In genomic region chr17:10543486-10543885, GRCh38 we compare ENCODE assay signal across 12 cellular contexts. TPM values are rescaled to one million over a fixed set of nuclear protein-coding genes. Genes with fewer than 3 reads are reported as not detected.
A peak's percentile ranks its signal among the peaks of the same experiment; 100 is the strongest.
DNase-seq lines count a peak whose midpoint lies in the region; ATAC-seq, FAIRE-seq and TF ChIP-seq lines count a peak whose summit lies in the region.
"Not testable (repeated sequence)": the region's sequence is repeated elsewhere in the genome, so short reads cannot be mapped to it uniquely, and the experiment has no call there.
"Had no signal": no experiment of that assay in that cellular context is flagged by ENCODE, and none has a peak within 500 bp of the region (broad histone marks: within the 10 kb centered on the region; RNA-seq: fewer than 3 reads in every experiment).

No MANE protein-coding gene starts in this region.

- peak; percentile 46 for DNase-seq in BJ (ENCODE audit: low read depth)
- not testable (repeated sequence) for DNase-seq in GM23338 (ENCODE audit: low spot score); SK-N-SH; H1 (ENCODE audit: low read depth in 1 of 2, low spot score in 2 of 2)
- peak; percentile 48 for DNase-seq in LHCN-M2 (ENCODE audit: low read depth)
- DNase-seq in glomerular visceral epithelial cell (ENCODE audit: extremely low spot score) = peak; percentile 8
- DNase-seq in mesendoderm = peak; percentile 13
- DNase-seq in urothelium cell line (ENCODE audit: low spot score) = peak; percentile 15

- H3K9me3 ChIP-seq in SK-N-SH; H1 (ENCODE audit: insufficient read depth in 2 of 2, low read depth in 1 of 2, low read length in 1 of 2): not testable (repeated sequence)

- not testable (repeated sequence) for H3K27me3 ChIP-seq in BJ (ENCODE audit: control insufficient read depth, insufficient read depth, low read length); GM23338 (ENCODE audit: insufficient read depth); SK-N-SH (ENCODE audit: insufficient read depth); H1 (replicated peaks in 1 of 4; ENCODE audit: control insufficient read depth in 3 of 4, extremely low read depth in 1 of 4, insufficient read depth in 3 of 4, low read length in 3 of 4); mesendoderm (ENCODE audit: insufficient read depth, low read length, poor library complexity)

- H3K9me3 Mint-ChIP-seq in GM23338 = peaks cover 26% of the 10 kb centered on the region

- H2BK20ac ChIP-seq in H1 (ENCODE audit: low read length) = not testable (repeated sequence)

- not testable (repeated sequence) for H3K27ac Mint-ChIP-seq in GM23338

- 3% methylated on average over 5 of the region's 5 CpGs for WGBS in SK-N-SH (ENCODE audit: low lambda C conversion rate)
- WGBS in H1 (ENCODE audit: extremely low coverage in 1 of 2, insufficient coverage in 1 of 2, insufficient read length in 1 of 2, insufficient replicate concordance in 2 of 2, low coverage in 1 of 2, low lambda C conversion rate in 2 of 2, missing lambda C conversion rate in 1 of 2), 2 experiments = 63% methylated on average over 5 of the region's 5 CpGs; no CpG with 5 or more reads in 1 of the 2 experiments
- no CpG with 5 or more reads among the region's 5 CpGs for WGBS in mesendoderm (ENCODE audit: extremely low coverage, insufficient coverage, low lambda C conversion rate)

- not testable (repeated sequence) for H3K79me2 ChIP-seq in GM23338 (replicated peaks; ENCODE audit: insufficient read depth); SK-N-SH (ENCODE audit: insufficient read depth); H1 (ENCODE audit: control insufficient read depth in 1 of 2, insufficient read depth in 2 of 2, low read length in 2 of 2); mesendoderm (ENCODE audit: control insufficient read depth, insufficient read depth, low read length)

- not testable (repeated sequence) for H3K36me3 ChIP-seq in BJ (ENCODE audit: control insufficient read depth, insufficient read depth, low read length); SK-N-SH (replicated peaks in 1 of 2; ENCODE audit: control insufficient read depth in 1 of 2, insufficient read depth in 2 of 2, low read length in 1 of 2); H1 (ENCODE audit: control insufficient read depth in 2 of 4, insufficient read depth in 4 of 4, low read length in 3 of 4); mesendoderm (ENCODE audit: control insufficient read depth, insufficient read depth, low read length)
- H3K36me3 ChIP-seq in GM23338 (ENCODE audit: insufficient read depth) = peaks cover 31% of the 10 kb centered on the region

- H3K27me3 Mint-ChIP-seq in GM23338 (ENCODE audit: insufficient read depth, low read depth, poor library complexity) = not testable (repeated sequence)

- not testable (repeated sequence) for H3K4me3 ChIP-seq in BJ (ENCODE audit: low read depth, low read length); GM23338; SK-N-SH (ENCODE audit: low read depth in 2 of 2, low read length in 1 of 2); H1 (ENCODE audit: extremely low read depth in 1 of 4, insufficient read depth in 2 of 4, low read depth in 3 of 4, low read length in 4 of 4); mesendoderm (ENCODE audit: low read length)

- not testable (repeated sequence) for H2AFZ ChIP-seq in GM23338; SK-N-SH (ENCODE audit: low read depth); H1 (ENCODE audit: low read length)

- POLR2A ChIA-PET in BJ (lab: Charles Lee); SK-N-SH (lab: Yijun Ruan, JAX); H1 (lab: Charles Lee; ENCODE audit: partially characterized antibody): not testable (repeated sequence)

- not testable (repeated sequence) for H3K56ac ChIP-seq in H1 (replicated peaks; ENCODE audit: insufficient read length, low read depth, low read length); mesendoderm (ENCODE audit: low read length)

- peaks cover 45% of the 10 kb centered on the region for H3K36me3 Mint-ChIP-seq in GM23338 (ENCODE audit: low read depth)

- not testable (repeated sequence) for H2BK15ac ChIP-seq in H1 (ENCODE audit: low read length); mesendoderm (replicated peaks; ENCODE audit: low read depth)

- not testable (repeated sequence) for H3F3A ChIP-seq in GM23338 (replicated peaks; ENCODE audit: low read depth); SK-N-SH (replicated peaks; ENCODE audit: insufficient read depth)

- not testable (repeated sequence) for H4K5ac ChIP-seq in H1 (ENCODE audit: insufficient read length, low read depth, low read length); mesendoderm (ENCODE audit: low read length)

- H4K20me1 ChIP-seq in GM23338 (replicated peaks; ENCODE audit: insufficient read depth); SK-N-SH (ENCODE audit: insufficient read depth); H1 (replicated peaks in 1 of 2; ENCODE audit: control insufficient read depth in 1 of 2, insufficient read depth in 2 of 2, low read length in 2 of 2): not testable (repeated sequence)

- CTCF ChIA-PET in BJ (lab: Yijun Ruan, JAX) = interaction anchor here (1.1 kb wide), 1 partner anchor 71 kb away, joined by 4 read pairs; no protein-coding TSS in a partner anchor
- CTCF ChIA-PET in SK-N-SH (lab: Yijun Ruan, JAX); H1 (lab: Charles Lee; ENCODE audit: partially characterized antibody): not testable (repeated sequence)

- H3K79me1 ChIP-seq in H1 (ENCODE audit: low read depth, low read length); mesendoderm (ENCODE audit: low read length): not testable (repeated sequence)

- H3K23me2 ChIP-seq in H1 (ENCODE audit: low read depth, low read length) = not testable (repeated sequence)

- H4K91ac ChIP-seq in H1 (replicated peaks; ENCODE audit: insufficient read length, low read length) = not testable (repeated sequence)

- H3K23ac ChIP-seq in H1 (ENCODE audit: insufficient read length); mesendoderm (ENCODE audit: low read length): not testable (repeated sequence)

- ATAC-seq in GM23338 = peak; percentile 84

- not testable (repeated sequence) for H4K8ac ChIP-seq in H1 (ENCODE audit: extremely low read depth, insufficient read depth, low read length); mesendoderm (ENCODE audit: low read depth, low read length)

- not testable (repeated sequence) for H3K27ac ChIP-seq in GM23338 (ENCODE audit: low read depth); SK-N-SH (ENCODE audit: low read depth in 2 of 2, low read length in 1 of 2); H1 (ENCODE audit: low read depth, low read length); mesendoderm (ENCODE audit: low read depth, low read length)

- H3K9ac ChIP-seq in SK-N-SH; H1 (replicated peaks in 1 of 4; ENCODE audit: extremely low read depth in 1 of 4, low read depth in 3 of 4, low read length in 3 of 4); mesendoderm (ENCODE audit: low read length): not testable (repeated sequence)

- H2BK12ac ChIP-seq in H1 (ENCODE audit: low read depth, low read length) = not testable (repeated sequence)

- TF ChIP-seq CTCF in BJ (IDR thresholded peaks at IDR 0.05; ENCODE audit: insufficient read depth, low read depth, low read length) = not testable (repeated sequence)
- TF ChIP-seq CTCF in GM23338 (conservative IDR thresholded peaks at IDR 0.05; ENCODE audit: low read depth in 2 of 2) = peak in 1 of 2 experiments; percentile 55; a peak in 2 of 4 replicates
- TF ChIP-seq CTCF in SK-N-SH (IDR thresholded peaks at IDR 0.05) = peak; percentile 21; the same call in 1 of the 2 replicates
- peak in 1 of 3 experiments; percentile 50; a peak in 1 of 4 replicates for TF ChIP-seq CTCF in H1 (IDR thresholded peaks at IDR 0.05; ENCODE audit: control extremely low read depth in 1 of 3, insufficient read depth in 1 of 3, low read depth in 1 of 3, low read length in 3 of 3)

- TF ChIP-seq RAD21 in SK-N-SH (IDR thresholded peaks at IDR 0.05; ENCODE audit: low read length) = not testable (repeated sequence)
- TF ChIP-seq RAD21 in H1 (IDR thresholded peaks at IDR 0.05 in 1 of 2, conservative IDR thresholded peaks at IDR 0.05 in 1 of 2; ENCODE audit: low read depth in 2 of 2, low read length in 2 of 2) = peak in 1 of 2 experiments; percentile 15; a peak in 1 of 4 replicates

- H3K9me2 ChIP-seq in GM23338 (ENCODE audit: insufficient read depth); SK-N-SH: not testable (repeated sequence)

- not testable (repeated sequence) for H2BK120ac ChIP-seq in H1 (replicated peaks; ENCODE audit: low read depth, low read length); mesendoderm (ENCODE audit: low read depth, low read length)

- H3K14ac ChIP-seq in H1 (ENCODE audit: insufficient read length) = not testable (repeated sequence)

- H3K4ac ChIP-seq in H1 (replicated peaks; ENCODE audit: insufficient read length, low read depth, low read length); mesendoderm (ENCODE audit: low read depth, low read length): not testable (repeated sequence)

- H3K18ac ChIP-seq in H1 (ENCODE audit: extremely low read depth, low read length); mesendoderm (ENCODE audit: low read length): not testable (repeated sequence)

- H3K4me1 ChIP-seq in GM23338 (ENCODE audit: insufficient read depth); SK-N-SH (ENCODE audit: control insufficient read depth in 1 of 2, insufficient read depth in 2 of 2, low read depth in 1 of 2, low read length in 1 of 2); H1 (replicated peaks in 1 of 4; ENCODE audit: control insufficient read depth in 3 of 4, insufficient read depth in 4 of 4, low read length in 3 of 4); mesendoderm (ENCODE audit: control insufficient read depth, low read depth, low read length): not testable (repeated sequence)

- not testable (repeated sequence) for H2BK5ac ChIP-seq in H1 (ENCODE audit: low read depth, low read length); mesendoderm (ENCODE audit: low read length)

- H2AK5ac ChIP-seq in H1 (ENCODE audit: low read depth, low read length); mesendoderm (ENCODE audit: low read length): not testable (repeated sequence)

- TF ChIP-seq EP300 in SK-N-SH (IDR thresholded peaks at IDR 0.05; ENCODE audit: borderline replicate concordance in 1 of 2, low read depth in 1 of 2, low read length in 1 of 2); H1 (IDR thresholded peaks at IDR 0.05; ENCODE audit: borderline replicate concordance in 1 of 2, low read depth in 2 of 2, low read length in 2 of 2): not testable (repeated sequence)

- not testable (repeated sequence) for TF ChIP-seq POLR2A in H1 (IDR thresholded peaks at IDR 0.05; ENCODE audit: control extremely low read depth in 1 of 2, low read depth in 2 of 2, low read length in 2 of 2)

- not testable (repeated sequence) for H3K4me3 Mint-ChIP-seq in GM23338

- not testable (repeated sequence) for H3K4me2 ChIP-seq in GM23338; SK-N-SH; H1 (ENCODE audit: insufficient read depth in 1 of 2, low read depth in 2 of 2, low read length in 2 of 2); mesendoderm (ENCODE audit: low read length)

- peak; percentile 94 for FAIRE-seq in H1 (lab: Jason Lieb, UNC)
- not testable (repeated sequence) for FAIRE-seq in urothelium cell line (lab: Jason Lieb, UNC)

- H3K4me1 Mint-ChIP-seq in GM23338 = peaks cover 16% of the 10 kb centered on the region

RNA-seq across cellular contexts. Expression of gene MYH2, which starts 6.0 kb away (rescaled TPM):
- polyA plus RNA-seq in BJ (2011; rRNA removed) (0.34 and 0.43 TPM in 2 replicates), GM23338 (2016; fragmentation: Nextera tagmentation; extraction: Ambion mirVana) (6.6 and 7.5 TPM in 2 replicates), SK-N-SH (2012; rRNA removed) (0.10 and 0.19 TPM in 2 replicates), H1 (2011; rRNA removed) (1.0 and 2.7 TPM in 2 replicates)
- 0.81 and 1.4 TPM in 2 replicates for polyA minus RNA-seq in BJ (2011; rRNA and poly(A)+ RNA removed)
- total RNA-seq in GM23338 (2014; rRNA removed; shearing (Covaris generic)) = 17.9 and 27.7 TPM in 2 replicates
- total RNA-seq in LHCN-M2 (2014; rRNA removed) = 0.06 and 0.11 TPM in 2 replicates
- polyA plus RNA-seq in LHCN-M2 (2012) = 0.38 TPM
- 0.15 and 0.25 TPM in 2 replicates for polyA plus RNA-seq in SK-N-SH (2012; cell fraction: cytosol; rRNA removed)
- 0.34 and 0.44 TPM in 2 replicates for polyA plus RNA-seq in SK-N-SH (2012; cell fraction: nucleus; rRNA removed)
- total RNA-seq in H1 (2021; fragmentation: NEBNext Ultra II Directional; extraction: Animal tissue kit (Norgen Biotek cat#: 25700)) = 9.0 and 9.5 TPM in 2 replicates
- polyA plus RNA-seq in H1 (2011; cell fraction: cytosol; rRNA removed) = 1.7 TPM
- polyA plus RNA-seq in H1 (2011; cell fraction: nucleus; rRNA removed) = 3.5 TPM
- 2.9 to 3.8 TPM (median 3.4 TPM) in 4 replicates for polyA plus RNA-seq in H1 (2012, experiment 1 of 2)
- polyA plus RNA-seq in H1 (2012, experiment 2 of 2) = 0.16 TPM
- 4.9 TPM for polyA plus RNA-seq in H1 (2013, experiment 1 of 2)
- 4.7 TPM for polyA plus RNA-seq in H1 (2013, experiment 2 of 2)
- polyA minus RNA-seq in H1 (2011; rRNA and poly(A)+ RNA removed) = 3.4 and 5.2 TPM in 2 replicates
- 3.8 TPM for polyA minus RNA-seq in H1 (2011; cell fraction: cytosol; rRNA and poly(A)+ RNA removed)
- polyA minus RNA-seq in H1 (2011; cell fraction: nucleus; rRNA and poly(A)+ RNA removed) = 3.0 TPM
- 0.42 TPM for polyA plus RNA-seq in mesendoderm (2013, experiment 1 of 2)
- polyA plus RNA-seq in mesendoderm (2013, experiment 2 of 2) = 0.36 TPM
- total RNA-seq: K562, OCI-LY7, SJSA1 had no signal
- polyA plus RNA-seq: K562 had no signal

RNA-seq across cellular contexts. Expression of gene MYH1, which starts 25.1 kb away (rescaled TPM):
- polyA plus RNA-seq in BJ (2011; rRNA removed) (0.01 TPM in 1 of 2 replicates, not detected in the other), GM23338 (2016; fragmentation: Nextera tagmentation; extraction: Ambion mirVana) (not detected in 2 replicates), SK-N-SH (2012; rRNA removed) (0.03 and 0.06 TPM in 2 replicates), H1 (2011; rRNA removed) (not detected in 2 replicates)
- 0.05 TPM in 1 of 2 replicates, not detected in the other for polyA minus RNA-seq in BJ (2011; rRNA and poly(A)+ RNA removed)
- total RNA-seq in GM23338 (2014; rRNA removed; shearing (Covaris generic)) = not detected in 2 replicates
- not detected in 2 replicates for total RNA-seq in LHCN-M2 (2014; rRNA removed)
- polyA plus RNA-seq in LHCN-M2 (2012) = 0.01 TPM
- 0.05 and 0.08 TPM in 2 replicates for polyA plus RNA-seq in SK-N-SH (2012; cell fraction: cytosol; rRNA removed)
- polyA plus RNA-seq in SK-N-SH (2012; cell fraction: nucleus; rRNA removed) = 0.09 and 0.13 TPM in 2 replicates
- 0.06 TPM in 1 of 2 replicates, not detected in the other for total RNA-seq in H1 (2021; fragmentation: NEBNext Ultra II Directional; extraction: Animal tissue kit (Norgen Biotek cat#: 25700))
- 0.01 TPM for polyA plus RNA-seq in H1 (2011; cell fraction: cytosol; rRNA removed)
- polyA plus RNA-seq in H1 (2011; cell fraction: nucleus; rRNA removed) = not detected
- 0.04 TPM in 1 of 4 replicates, not detected in the others for polyA plus RNA-seq in H1 (2012, experiment 1 of 2)
- polyA plus RNA-seq in H1 (2012, experiment 2 of 2) = not detected
- polyA plus RNA-seq in H1 (2013, experiment 1 of 2) = 0.02 TPM
- polyA plus RNA-seq in H1 (2013, experiment 2 of 2) = 0.02 TPM
- polyA minus RNA-seq in H1 (2011; rRNA and poly(A)+ RNA removed) = not detected in 2 replicates
- not detected for polyA minus RNA-seq in H1 (2011; cell fraction: cytosol; rRNA and poly(A)+ RNA removed)
- not detected for polyA minus RNA-seq in H1 (2011; cell fraction: nucleus; rRNA and poly(A)+ RNA removed)
- not detected for polyA plus RNA-seq in mesendoderm (2013, experiment 1 of 2)
- 0.01 TPM for polyA plus RNA-seq in mesendoderm (2013, experiment 2 of 2)
- total RNA-seq: H7, K562, OCI-LY7, SJSA1 had no signal
- polyA plus RNA-seq: K562 had no signal
